In genomic region chr17:22464041-22464440, GRCh38 we compare ENCODE assay signal across 16 cellular contexts.
DNase-seq lines count a peak whose midpoint lies in the region; ATAC-seq lines count a peak whose summit lies in the region.
"Had no signal": no experiment of that assay in that cellular context is flagged by ENCODE, and none has a peak within 500 bp of the region (broad histone marks: within the 10 kb centered on the region; RNA-seq: fewer than 3 reads in every experiment).

No MANE protein-coding gene starts in this region.

- no peak overlapping the region; the same call in 1 of the 2 replicates for H2AFZ ChIP-seq in Karpas-422 (ENCODE audit: low read length)

- no peaks in the 10 kb centered on the region for H3K27me3 ChIP-seq in Karpas-422 (ENCODE audit: low read length)
- H3K27me3 ChIP-seq: BE2C; BLaER1 treated with 17β-estradiol and CSF1 and Interleukin-3, amounts not matched to agents 10 nM and 100 nM had no signal

- DNase-seq in Karpas-422 (peak; percentile 69), mesenteric fat pad (ENCODE audit: low spot score) (peak; percentile 33), T-helper 17 cell (no peak)
- no peak for DNase-seq in stimulated activated CD4-positive, alpha-beta T cell treated with anti-CD3 and anti-CD28 coated beads, Interleukin-2, amount 100 ng/mL, for 48 hours
- DNase-seq: 8988T; ACHN; BE2C; Caco-2; Calu3; CD4-positive, alpha-beta T cell; CD8-positive, alpha-beta T cell; DMS79 treated with DMSO at 0.1 percent for 48 hours; GF-D8 had no signal

- H3K4me2 ChIP-seq in Karpas-422 (ENCODE audit: low read depth, low read length, poor library complexity, severe bottlenecking) = peak overlapping the region; percentile 63

- peak overlapping the region; percentile 49 for H3K9ac ChIP-seq in Karpas-422 (ENCODE audit: low read length)
- H3K9ac ChIP-seq: BLaER1 treated with 17β-estradiol and CSF1 and Interleukin-3, amounts not matched to agents 10 nM and 100 nM had no signal

- peaks cover 99% of the 10 kb centered on the region for H3K4me1 ChIP-seq in Karpas-422 (ENCODE audit: low read length)
- H3K4me1 ChIP-seq: BE2C, Caco-2 had no signal

- peak overlapping the region; percentile 35 for H3K4me3 ChIP-seq in Karpas-422 (ENCODE audit: low read length)
- H3K4me3 ChIP-seq: BLaER1 treated with 17β-estradiol and CSF1 and Interleukin-3, amounts not matched to agents 10 nM and 100 nM had no signal

- no peak overlapping the region for H3K4me3 Mint-ChIP-seq in T-helper 17 cell
- H3K4me3 Mint-ChIP-seq: CD4-positive, alpha-beta T cell; CD8-positive, alpha-beta T cell had no signal

- no peaks in the 10 kb centered on the region for H3K36me3 ChIP-seq in Karpas-422 (ENCODE audit: insufficient read depth, low read length)
- H3K36me3 ChIP-seq: BE2C; BLaER1 treated with 17β-estradiol and CSF1 and Interleukin-3, amounts not matched to agents 10 nM and 100 nM had no signal

- H3K27ac Mint-ChIP-seq in T-helper 17 cell = no peak overlapping the region
- H3K27ac Mint-ChIP-seq: CD4-positive, alpha-beta T cell; CD8-positive, alpha-beta T cell had no signal

- no peaks in the 10 kb centered on the region for H3K9me3 ChIP-seq in Karpas-422 (ENCODE audit: low read length)
- no peaks in the 10 kb centered on the region for H3K9me3 ChIP-seq in T-helper 17 cell (ENCODE audit: control insufficient read depth, low read length, poor library complexity, severe bottlenecking)
- H3K9me3 ChIP-seq: BE2C, Caco-2 had no signal

- no peaks in the 10 kb centered on the region for H3K9me2 ChIP-seq in Karpas-422 (replicated peaks; ENCODE audit: insufficient read depth, low read length)

- no peaks in the 10 kb centered on the region for H3K4me1 Mint-ChIP-seq in T-helper 17 cell

- H3K27ac ChIP-seq in Karpas-422 (ENCODE audit: low read length) = peak overlapping the region; percentile 94
- H3K27ac ChIP-seq: BLaER1 treated with 17β-estradiol and CSF1 and Interleukin-3, amounts not matched to agents 10 nM and 100 nM; C4-2B had no signal

- H4K20me1 ChIP-seq in Karpas-422 (ENCODE audit: insufficient read depth, low read depth, low read length) = no peaks in the 10 kb centered on the region
- H4K20me1 ChIP-seq: BLaER1 treated with 17β-estradiol and CSF1 and Interleukin-3, amounts not matched to agents 10 nM and 100 nM had no signal

- H3K36me3 Mint-ChIP-seq in T-helper 17 cell (ENCODE audit: low read depth) = no peaks in the 10 kb centered on the region
- H3K36me3 Mint-ChIP-seq: CD8-positive, alpha-beta T cell had no signal

- no peak for ATAC-seq in T-helper 17 cell
- ATAC-seq in HG02852 (IDR thresholded peaks at IDR 0.05; ENCODE audit: unreplicated experiment) = no peak
- ATAC-seq: CD8-positive, alpha-beta T cell had no signal

- no peaks in the 10 kb centered on the region for H3K27me3 Mint-ChIP-seq in T-helper 17 cell
- H3K27me3 Mint-ChIP-seq: CD4-positive, alpha-beta T cell had no signal

- H3K79me2 ChIP-seq in Karpas-422 (ENCODE audit: low read length) = no peaks in the 10 kb centered on the region

Comparison
In these comparisons a context has a peak if more than half of its experiments do, and no peak if none do; other contexts are left out.
1. DNase-seq: peak in Karpas-422 (single experiment) and mesenteric fat pad (single experiment); none in stimulated activated CD4-positive, alpha-beta T cell treated with anti-CD3 and anti-CD28 coated beads, Interleukin-2, amount 100 ng/mL, for 48 hours (0 of 2) and T-helper 17 cell (0 of 3).